18 cellular contexts compared by ENCODE assay signal in genomic region chr16:85677383-85677967, GRCh38.
"Had no signal": no experiment of that assay in that cellular context is flagged by ENCODE, and none has a peak within 500 bp of the region (broad histone marks: within the 10 kb centered on the region; RNA-seq: fewer than 3 reads in every experiment).

No MANE protein-coding gene starts in this region.

- H3K4me1 ChIP-seq: breast epithelium, vagina had no signal

- H3K4me3 Mint-ChIP-seq: activated T-cell treated with anti-CD3 and anti-CD28 coated beads, Interleukin-2, amount 50 U/mL, for 72 hours; effector memory CD8-positive, alpha-beta T cell; naive B cell; T-helper 2 cell treated with Interferon-gamma antibody and Interleukin-4, amounts not matched to agents 5 μg/mL and 100 μg/mL, for 36 hours had no signal

- H3K27me3 Mint-ChIP-seq: effector memory CD8-positive, alpha-beta T cell; naive B cell had no signal

- H3K4me3 ChIP-seq: breast epithelium, transverse colon, vagina had no signal

- H3K27ac Mint-ChIP-seq: activated T-cell treated with anti-CD3 and anti-CD28 coated beads, Interleukin-2, amount 50 U/mL, for 72 hours; effector memory CD8-positive, alpha-beta T cell; T-helper 2 cell treated with Interferon-gamma antibody and Interleukin-4, amounts not matched to agents 5 μg/mL and 100 μg/mL, for 36 hours had no signal

- H3K36me3 ChIP-seq: breast epithelium had no signal

- H3K9me3 ChIP-seq: breast epithelium, transverse colon, vagina had no signal

- ATAC-seq: activated CD4-positive, CD25-positive, alpha-beta regulatory T cell treated with anti-CD3 and anti-CD28 coated beads, Interleukin-2, amount 50 U/mL, for 24 hours; effector memory CD8-positive, alpha-beta T cell had no signal

- H3K27me3 ChIP-seq: breast epithelium, transverse colon, vagina had no signal

- H3K27ac ChIP-seq: breast epithelium, epithelial cell of prostate, vagina had no signal

- DNase-seq: activated CD4-positive, alpha-beta T cell treated with anti-CD3 and anti-CD28 coated beads, Interleukin-2, amount 50 U/mL, for 4 hours; activated gamma-delta T cell treated with Interleukin-2 at 50 U/mL for 16 hours; activated T-cell treated with anti-CD3 and anti-CD28 coated beads, Interleukin-2, amount 50 U/mL, for 72 hours; dermis blood vessel endothelial cell; effector memory CD8-positive, alpha-beta T cell; foreskin melanocyte; head of caudate nucleus; naive B cell; stimulated activated CD4-positive, alpha-beta T cell treated with anti-CD3 and anti-CD28 coated beads, Interleukin-15, amount 100 ng/mL, for 24 hours; stimulated activated CD4-positive, alpha-beta T cell treated with anti-CD3 and anti-CD28 coated beads, Interleukin-4, amount 100 ng/mL, for 1 hour; stimulated activated naive CD4-positive, alpha-beta T cell; SW 1271; transverse colon had no signal

- H3K9me3 Mint-ChIP-seq: activated T-cell treated with anti-CD3 and anti-CD28 coated beads, Interleukin-2, amount 50 U/mL, for 72 hours; effector memory CD8-positive, alpha-beta T cell; naive B cell; T-helper 2 cell treated with Interferon-gamma antibody and Interleukin-4, amounts not matched to agents 5 μg/mL and 100 μg/mL, for 36 hours had no signal
